Comparison of ENCODE assay signal across 8 cellular contexts in genomic region chr10:76303682-76304316, GRCh38.
A peak's percentile ranks its signal among the peaks of the same experiment; 100 is the strongest.
DNase-seq lines count a peak whose midpoint lies in the region; ATAC-seq and TF ChIP-seq lines count a peak whose summit lies in the region.

No MANE protein-coding gene starts in this region.

- no peak overlapping the region for H3K4me3 ChIP-seq in MM.1S (ENCODE audit: low read length)
- H3K4me3 ChIP-seq in ectodermal cell (ENCODE audit: insufficient read depth, low read depth, low read length) = no peak overlapping the region
- no peak overlapping the region for H3K4me3 ChIP-seq in lower leg skin (ENCODE audit: low read depth, poor library complexity, severe bottlenecking)
- no peak overlapping the region for H3K4me3 ChIP-seq in upper lobe of left lung

- no peak overlapping the region for H2AFZ ChIP-seq in MM.1S (ENCODE audit: low read length)

- H3K79me2 ChIP-seq in MM.1S (ENCODE audit: low read length) = no peaks in the 10 kb centered on the region

- TF ChIP-seq CTCF in MM.1S (IDR thresholded peaks at IDR 0.05; ENCODE audit: low read length) (peak; percentile 20), lower leg skin (IDR thresholded peaks at IDR 0.05) (no peak), upper lobe of left lung (IDR thresholded peaks at IDR 0.05) (peak; percentile 34 to 70 (median 56))

- no peaks in the 10 kb centered on the region for H3K9me3 Mint-ChIP-seq in T-helper 2 cell treated with Interferon-gamma antibody and Interleukin-4, amounts not matched to agents 5 μg/mL and 100 μg/mL, for 36 hours

- no peak overlapping the region for H3K9ac ChIP-seq in MM.1S (ENCODE audit: low read length)

- H3K27me3 ChIP-seq in MM.1S (replicated peaks; ENCODE audit: insufficient read depth, low read length) = no peaks in the 10 kb centered on the region
- H3K27me3 ChIP-seq in ectodermal cell (ENCODE audit: control insufficient read depth, insufficient read depth, low read length, poor library complexity, severe bottlenecking) = peaks cover 5% of the 10 kb centered on the region
- H3K27me3 ChIP-seq in upper lobe of left lung = no peaks in the 10 kb centered on the region

- H3K9me2 ChIP-seq in MM.1S (replicated peaks; ENCODE audit: insufficient read depth, low read length) = no peaks in the 10 kb centered on the region

- peak in 10 of 14 donors; percentile 4 to 36 (median 16) for DNase-seq in C1 segment of cervical spinal cord (lab: John Stamatoyannopoulos, UW)
- peak; percentile 7 for DNase-seq in GM19238 (ENCODE audit: insufficient read length, low spot score)
- peak; percentile 11 for DNase-seq in MM.1S
- DNase-seq in RKO (ENCODE audit: low spot score) = peak; percentile 49
- peak; percentile 57 to 89 for DNase-seq in lower leg skin (ENCODE audit: low spot score in 2 of 2)
- DNase-seq in upper lobe of left lung = peak in 1 of 2 donors; percentile 84
- DNase-seq in T-helper 2 cell treated with Interferon-gamma antibody and Interleukin-4, amounts not matched to agents 5 μg/mL and 100 μg/mL, for 36 hours (ENCODE audit: low spot score) = no peak

- H3K27me3 Mint-ChIP-seq in T-helper 2 cell treated with Interferon-gamma antibody and Interleukin-4, amounts not matched to agents 5 μg/mL and 100 μg/mL, for 36 hours (ENCODE audit: low read depth) = no peaks in the 10 kb centered on the region

- 13 to 18% methylated on average over 8 of the region's 8 CpGs for WGBS in ectodermal cell, 2 experiments
- 40 to 45% methylated on average over 8 of the region's 8 CpGs for WGBS in lower leg skin, 2 donors
- WGBS in upper lobe of left lung, 2 donors = 29 to 38% methylated on average over 8 of the region's 8 CpGs

- H3K36me3 Mint-ChIP-seq in T-helper 2 cell treated with Interferon-gamma antibody and Interleukin-4, amounts not matched to agents 5 μg/mL and 100 μg/mL, for 36 hours (ENCODE audit: low read depth) = no peaks in the 10 kb centered on the region

- no peak overlapping the region for H3K4me2 ChIP-seq in MM.1S (ENCODE audit: low read depth, low read length)

- H3K9me3 ChIP-seq in MM.1S (replicated peaks; ENCODE audit: insufficient read depth, low read length) = no peaks in the 10 kb centered on the region
- no peaks in the 10 kb centered on the region for H3K9me3 ChIP-seq in ectodermal cell (ENCODE audit: control insufficient read depth, low read length)
- no peaks in the 10 kb centered on the region for H3K9me3 ChIP-seq in upper lobe of left lung

- H3K36me3 ChIP-seq in MM.1S (replicated peaks; ENCODE audit: insufficient read depth, low read length) (no peaks in the 10 kb centered on the region), ectodermal cell (ENCODE audit: control insufficient read depth, insufficient read depth, low read length) (no peaks in the 10 kb centered on the region), upper lobe of left lung (no peaks in the 10 kb centered on the region)

- intact Hi-C loops in lower leg skin (cut with DNase I; ENCODE audit: low total_unique reads) = no loop called here

- no peaks in the 10 kb centered on the region for H3K4me1 ChIP-seq in MM.1S (ENCODE audit: low read length)
- H3K4me1 ChIP-seq in ectodermal cell (ENCODE audit: control insufficient read depth, insufficient read depth, low read length) = peaks cover 21% of the 10 kb centered on the region
- H3K4me1 ChIP-seq in upper lobe of left lung = peaks cover 21 to 31% (median 27%) of the 10 kb centered on the region in 4 donors

- no peaks in the 10 kb centered on the region for H4K20me1 ChIP-seq in MM.1S (ENCODE audit: insufficient read depth, low read length)

- ATAC-seq in upper lobe of left lung (ENCODE audit: low FRiP score in 2 of 2) = peak; percentile 87 to 91

- no peak overlapping the region for H3K27ac Mint-ChIP-seq in T-helper 2 cell treated with Interferon-gamma antibody and Interleukin-4, amounts not matched to agents 5 μg/mL and 100 μg/mL, for 36 hours

- no peak overlapping the region for H3K27ac ChIP-seq in MM.1S (ENCODE audit: low read length)
- peak overlapping the region; percentile 68 for H3K27ac ChIP-seq in ectodermal cell (ENCODE audit: insufficient read depth, low read depth, low read length, poor library complexity, severe bottlenecking)
- no peak overlapping the region for H3K27ac ChIP-seq in upper lobe of left lung

- no peaks in the 10 kb centered on the region for H3K4me1 Mint-ChIP-seq in T-helper 2 cell treated with Interferon-gamma antibody and Interleukin-4, amounts not matched to agents 5 μg/mL and 100 μg/mL, for 36 hours (ENCODE audit: low read depth)

- H3F3A ChIP-seq in MM.1S (ENCODE audit: insufficient read depth, low read length) = no peaks in the 10 kb centered on the region

- TF ChIP-seq EP300 in upper lobe of left lung (IDR thresholded peaks at IDR 0.05) = no peak

- no peak overlapping the region for H3K4me3 Mint-ChIP-seq in T-helper 2 cell treated with Interferon-gamma antibody and Interleukin-4, amounts not matched to agents 5 μg/mL and 100 μg/mL, for 36 hours

- TF ChIP-seq POLR2A in lower leg skin (IDR thresholded peaks at IDR 0.05) = no peak
- TF ChIP-seq POLR2A in upper lobe of left lung (IDR thresholded peaks at IDR 0.05) = no peak

Comparison
In these comparisons a context has a peak if more than half of its experiments do, and no peak if none do; other contexts are left out.
1. CTCF ChIP-seq: peak in MM.1S (single experiment) and upper lobe of left lung (6 of 6); none in lower leg skin (0 of 3).